ENCODE assay signal across 19 cellular contexts in the genomic region with DNA sequence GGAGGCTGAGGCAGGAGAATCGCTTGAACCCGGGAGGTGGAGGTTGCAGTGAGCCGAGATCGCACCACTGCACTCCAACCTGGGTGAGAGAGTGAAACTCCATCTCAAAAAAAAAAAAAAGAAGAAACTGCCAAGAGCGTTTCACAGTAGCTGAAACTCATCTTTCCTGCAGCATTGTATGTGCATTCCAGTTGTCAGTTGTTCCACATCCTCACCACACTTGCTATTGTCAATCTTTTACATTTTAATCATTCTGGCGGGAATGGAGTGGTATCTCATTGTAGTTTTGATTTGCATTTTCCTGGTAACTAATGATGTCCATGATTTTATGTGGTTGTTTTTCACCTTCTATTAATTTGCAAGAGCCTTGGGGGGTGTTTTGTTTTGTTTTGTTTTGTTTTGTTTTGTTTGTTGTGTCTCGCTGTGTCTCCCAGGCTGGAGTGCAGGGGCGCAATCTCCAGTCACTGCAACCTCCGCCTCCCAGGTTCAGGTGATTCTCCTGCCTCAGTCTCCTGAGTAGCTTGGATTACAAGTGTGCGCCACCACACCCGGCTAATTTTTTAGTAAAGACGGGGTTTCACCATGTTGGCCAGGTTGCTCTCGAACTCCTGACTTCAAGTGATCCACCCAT.
"Had no signal": no experiment of that assay in that cellular context is flagged by ENCODE, and none has a peak within 500 bp of the region (broad histone marks: within the 10 kb centered on the region; RNA-seq: fewer than 3 reads in every experiment).

No MANE protein-coding gene starts in this region.

- H3K27me3 Mint-ChIP-seq: dendritic cell treated with granulocyte-macrophage colony-stimulating factor and Interleukin-4, amounts not matched to agents 40 ng/mL and 50 ng/mL, for 4 days; effector memory CD8-positive, alpha-beta T cell; naive thymus-derived CD8-positive, alpha-beta T cell; stimulated activated memory B cell treated with anti-CD40 and anti-IgM and Interleukin-4, amounts not matched to agents 10 μg/mL and 1 μg/mL and 100 μg/mL, for 72 hours had no signal

- H3K27ac ChIP-seq: foreskin keratinocyte, hepatocyte, ovary, right atrium auricular region, stomach, vagina had no signal

- ATAC-seq: effector memory CD8-positive, alpha-beta T cell; foreskin keratinocyte; left lobe of liver; naive thymus-derived CD8-positive, alpha-beta T cell; stimulated activated memory B cell treated with anti-CD40 and anti-IgM and Interleukin-4, amounts not matched to agents 10 μg/mL and 1 μg/mL and 100 μg/mL, for 72 hours had no signal

- DNase-seq: cerebellar nuclear complex; effector memory CD8-positive, alpha-beta T cell; foreskin keratinocyte; mammary epithelial cell; ovary; stimulated activated CD4-positive, alpha-beta T cell treated with anti-CD3 and anti-CD28 coated beads, Interleukin-2, amount 100 ng/mL, for 48 hours; stimulated activated CD8-positive, alpha-beta memory T cell treated with anti-CD3 and anti-CD28 coated beads, Interleukin-4, amount 100 ng/mL, for 48 hours; trophoblast cell had no signal

- H3K9me3 Mint-ChIP-seq: dendritic cell treated with granulocyte-macrophage colony-stimulating factor and Interleukin-4, amounts not matched to agents 40 ng/mL and 50 ng/mL, for 4 days; effector memory CD8-positive, alpha-beta T cell; naive thymus-derived CD8-positive, alpha-beta T cell; neural crest cell; stimulated activated memory B cell treated with anti-CD40 and anti-IgM and Interleukin-4, amounts not matched to agents 10 μg/mL and 1 μg/mL and 100 μg/mL, for 72 hours had no signal

- FAIRE-seq: colon had no signal

- H3K79me2 ChIP-seq: hepatocyte had no signal

- H3K36me3 ChIP-seq: ovary, right atrium auricular region, stomach, vagina had no signal

- H3K4me3 Mint-ChIP-seq: dendritic cell treated with granulocyte-macrophage colony-stimulating factor and Interleukin-4, amounts not matched to agents 40 ng/mL and 50 ng/mL, for 4 days; effector memory CD8-positive, alpha-beta T cell; naive thymus-derived CD8-positive, alpha-beta T cell; neural crest cell; stimulated activated memory B cell treated with anti-CD40 and anti-IgM and Interleukin-4, amounts not matched to agents 10 μg/mL and 1 μg/mL and 100 μg/mL, for 72 hours had no signal

- H3K9me3 ChIP-seq: ovary, right atrium auricular region, stomach, vagina had no signal

- H3K4me3 ChIP-seq: hepatocyte, ovary, right atrium auricular region, smooth muscle cell, stomach, vagina had no signal

- H3K27ac Mint-ChIP-seq: dendritic cell treated with granulocyte-macrophage colony-stimulating factor and Interleukin-4, amounts not matched to agents 40 ng/mL and 50 ng/mL, for 4 days; effector memory CD8-positive, alpha-beta T cell; stimulated activated memory B cell treated with anti-CD40 and anti-IgM and Interleukin-4, amounts not matched to agents 10 μg/mL and 1 μg/mL and 100 μg/mL, for 72 hours had no signal

- H3K4me2 ChIP-seq: hepatocyte, smooth muscle cell had no signal

- H3K4me1 ChIP-seq: foreskin keratinocyte, right atrium auricular region, stomach, vagina had no signal

- H3K4me1 Mint-ChIP-seq: neural crest cell; stimulated activated memory B cell treated with anti-CD40 and anti-IgM and Interleukin-4, amounts not matched to agents 10 μg/mL and 1 μg/mL and 100 μg/mL, for 72 hours had no signal

- H3K27me3 ChIP-seq: foreskin keratinocyte, hepatocyte, ovary, right atrium auricular region, stomach, vagina had no signal

- H2AFZ ChIP-seq: hepatocyte had no signal
